Comparison of ENCODE assay signal across 1 cellular context in the genomic region with DNA sequence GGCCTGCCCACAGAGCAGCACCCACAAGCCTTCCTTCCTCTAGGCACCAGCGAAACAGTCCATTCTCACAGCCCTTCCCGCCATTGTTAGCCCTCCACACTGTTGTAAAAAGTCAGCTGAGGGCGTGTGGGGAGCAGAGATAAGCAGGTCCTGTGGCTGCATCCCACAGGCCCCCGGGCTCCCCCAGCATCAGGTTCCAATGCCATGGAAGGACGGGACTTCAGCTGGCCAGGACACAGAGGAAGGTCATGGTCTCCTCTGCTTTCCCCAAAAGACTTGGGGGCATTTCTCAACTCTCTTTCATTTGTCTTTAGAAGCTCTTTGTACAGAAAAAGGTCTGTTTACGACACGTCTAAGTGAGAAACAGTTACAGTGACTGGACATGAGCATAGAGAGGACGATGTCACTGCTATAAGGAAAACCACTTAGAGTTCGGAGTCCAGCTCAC.
TF ChIP-seq lines count a peak whose summit lies in the region.

No MANE protein-coding gene starts in this region.

TF ChIP-seq in K562, 482 proteins besides CTCF, POLR2A, EP300 and RAD21 (continues in another document):
- peak; percentile 75 for TF ChIP-seq VEZF1 (CRISPR knock-in tag; IDR thresholded peaks at IDR 0.05)
- TF ChIP-seq, protein P1, sequence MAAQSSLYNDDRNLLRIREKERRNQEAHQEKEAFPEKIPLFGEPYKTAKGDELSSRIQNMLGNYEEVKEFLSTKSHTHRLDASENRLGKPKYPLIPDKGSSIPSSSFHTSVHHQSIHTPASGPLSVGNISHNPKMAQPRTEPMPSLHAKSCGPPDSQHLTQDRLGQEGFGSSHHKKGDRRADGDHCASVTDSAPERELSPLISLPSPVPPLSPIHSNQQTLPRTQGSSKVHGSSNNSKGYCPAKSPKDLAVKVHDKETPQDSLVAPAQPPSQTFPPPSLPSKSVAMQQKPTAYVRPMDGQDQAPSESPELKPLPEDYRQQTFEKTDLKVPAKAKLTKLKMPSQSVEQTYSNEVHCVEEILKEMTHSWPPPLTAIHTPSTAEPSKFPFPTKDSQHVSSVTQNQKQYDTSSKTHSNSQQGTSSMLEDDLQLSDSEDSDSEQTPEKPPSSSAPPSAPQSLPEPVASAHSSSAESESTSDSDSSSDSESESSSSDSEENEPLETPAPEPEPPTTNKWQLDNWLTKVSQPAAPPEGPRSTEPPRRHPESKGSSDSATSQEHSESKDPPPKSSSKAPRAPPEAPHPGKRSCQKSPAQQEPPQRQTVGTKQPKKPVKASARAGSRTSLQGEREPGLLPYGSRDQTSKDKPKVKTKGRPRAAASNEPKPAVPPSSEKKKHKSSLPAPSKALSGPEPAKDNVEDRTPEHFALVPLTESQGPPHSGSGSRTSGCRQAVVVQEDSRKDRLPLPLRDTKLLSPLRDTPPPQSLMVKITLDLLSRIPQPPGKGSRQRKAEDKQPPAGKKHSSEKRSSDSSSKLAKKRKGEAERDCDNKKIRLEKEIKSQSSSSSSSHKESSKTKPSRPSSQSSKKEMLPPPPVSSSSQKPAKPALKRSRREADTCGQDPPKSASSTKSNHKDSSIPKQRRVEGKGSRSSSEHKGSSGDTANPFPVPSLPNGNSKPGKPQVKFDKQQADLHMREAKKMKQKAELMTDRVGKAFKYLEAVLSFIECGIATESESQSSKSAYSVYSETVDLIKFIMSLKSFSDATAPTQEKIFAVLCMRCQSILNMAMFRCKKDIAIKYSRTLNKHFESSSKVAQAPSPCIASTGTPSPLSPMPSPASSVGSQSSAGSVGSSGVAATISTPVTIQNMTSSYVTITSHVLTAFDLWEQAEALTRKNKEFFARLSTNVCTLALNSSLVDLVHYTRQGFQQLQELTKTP (IDR thresholded peaks at IDR 0.05; ENCODE audit: low read depth in 1 of 2, partially characterized antibody in 2 of 2): peak in 1 of 2 experiments; percentile 16
- TF ChIP-seq SMAD4 (CRISPR knock-in tag; conservative IDR thresholded peaks at IDR 0.05): peak; percentile 74
- TF ChIP-seq HDAC1 (IDR thresholded peaks at IDR 0.05): peak in 1 of 2 experiments; percentile 39; a peak in 2 of 4 replicates
- peak in 1 of 2 experiments; percentile 60; a peak in 1 of 4 replicates for TF ChIP-seq ZNF639 (CRISPR knock-in tag; conservative IDR thresholded peaks at IDR 0.05 in 1 of 2, IDR thresholded peaks at IDR 0.05 in 1 of 2)
- no peak for TF ChIP-seq CBX3 (IDR thresholded peaks at IDR 0.05; ENCODE audit: borderline replicate concordance in 1 of 2, low read length in 2 of 2)
- peak; percentile 46 for TF ChIP-seq TBP (optimal IDR thresholded peaks at IDR 0.05; ENCODE audit: low read depth, low read length)
- peak; percentile 46 for TF ChIP-seq TAF1 (IDR thresholded peaks at IDR 0.05; ENCODE audit: control insufficient read depth, extremely low read depth, insufficient read depth, low read length, severe bottlenecking)
- TF ChIP-seq SMC3 (conservative IDR thresholded peaks at IDR 0.05; ENCODE audit: insufficient read depth, low read depth, low read length): 0 out of 2 replicates have a peak, but pooled peaks have one; percentile 5
- no peak for TF ChIP-seq POLR3G (IDR thresholded peaks at IDR 0.05; ENCODE audit: extremely low read depth, insufficient read length, insufficient replicate concordance)
- TF ChIP-seq PATZ1 (CRISPR knock-in tag; IDR thresholded peaks at IDR 0.05; ENCODE audit: borderline replicate concordance): 0 out of 2 replicates have a peak, but pooled peaks have one; percentile 32
- 0 out of 2 replicates have a peak, but pooled peaks have one; percentile 4 for TF ChIP-seq ZNF324 (CRISPR knock-in tag; IDR thresholded peaks at IDR 0.05)
- TF ChIP-seq NUFIP1 (IDR thresholded peaks at IDR 0.05; ENCODE audit: partially characterized antibody): peak; percentile 62
- TF ChIP-seq SIN3A (IDR thresholded peaks at IDR 0.05; ENCODE audit: borderline replicate concordance in 2 of 2, control insufficient read depth in 1 of 2, low read depth in 2 of 2, low read length in 2 of 2): 0 out of 4 replicates have a peak, but pooled peaks of 1 of the 2 experiments have one; percentile 39
- TF ChIP-seq POLR2G (IDR thresholded peaks at IDR 0.05; ENCODE audit: low read depth, low read length): peak; percentile 26; the same call in 1 of the 2 replicates
- TF ChIP-seq MTA2 (IDR thresholded peaks at IDR 0.05; ENCODE audit: low read depth): peak; percentile 72
- peak; percentile 87 for TF ChIP-seq DPF2 (IDR thresholded peaks at IDR 0.05)
- 0 out of 2 replicates have a peak, but pooled peaks have one; percentile 4 for TF ChIP-seq JUND (IDR thresholded peaks at IDR 0.05; ENCODE audit: borderline replicate concordance, low read depth, low read length)
- peak; percentile 21; the same call in 1 of the 3 replicates for TF ChIP-seq JUND (tag; IDR thresholded peaks at IDR 0.05; ENCODE audit: borderline replicate concordance, low read depth, low read length)
- 0 out of 2 replicates have a peak, but pooled peaks have one; percentile 58 for TF ChIP-seq EHMT2 (IDR thresholded peaks at IDR 0.05)
- peak; percentile 66 for TF ChIP-seq ZNF395 (CRISPR knock-in tag; IDR thresholded peaks at IDR 0.05)
- TF ChIP-seq ZBTB17 (CRISPR knock-in tag; IDR thresholded peaks at IDR 0.05): no peak
- no peak for TF ChIP-seq BMI1 (IDR thresholded peaks at IDR 0.05; ENCODE audit: low read length)
- TF ChIP-seq L3MBTL2 (IDR thresholded peaks at IDR 0.05): peak; percentile 81
- no peak for TF ChIP-seq RFX7 (CRISPR knock-in tag; IDR thresholded peaks at IDR 0.05)
- TF ChIP-seq ZBTB12 (CRISPR knock-in tag; IDR thresholded peaks at IDR 0.05): 0 out of 2 replicates have a peak, but pooled peaks have one; percentile 21
- TF ChIP-seq KDM5B (IDR thresholded peaks at IDR 0.05; ENCODE audit: insufficient replicate concordance, low read depth, low read length): no peak
- peak; percentile 87 for TF ChIP-seq NFRKB (IDR thresholded peaks at IDR 0.05; ENCODE audit: low read depth)
- TF ChIP-seq KDM1A (IDR thresholded peaks at IDR 0.05): peak; percentile 20 to 43; a peak in 2 of 4 replicates
- TF ChIP-seq MYC (IDR thresholded peaks at IDR 0.05; ENCODE audit: low read depth, low read length): no peak
- no peak for TF ChIP-seq MYC (CRISPR knock-in tag; IDR thresholded peaks at IDR 0.05; ENCODE audit: borderline replicate concordance, low read depth)
- TF ChIP-seq SMARCE1 (IDR thresholded peaks at IDR 0.05): peak; percentile 72
- TF ChIP-seq HDAC8 (tag; IDR thresholded peaks at IDR 0.05): no peak
- peak; percentile 76 for TF ChIP-seq TAL1 (IDR thresholded peaks at IDR 0.05)
- peak; percentile 73; the same call in 1 of the 2 replicates for TF ChIP-seq SMARCC2 (IDR thresholded peaks at IDR 0.05; ENCODE audit: low read depth)
- TF ChIP-seq GATAD2A (IDR thresholded peaks at IDR 0.05): peak; percentile 91
- no peak for TF ChIP-seq NR2C2 (CRISPR knock-in tag; IDR thresholded peaks at IDR 0.05)
- TF ChIP-seq NR2C2 (tag; IDR thresholded peaks at IDR 0.05): peak; percentile 43; the same call in 1 of the 2 replicates
- TF ChIP-seq IFI16 (CRISPR knock-in tag; IDR thresholded peaks at IDR 0.05): no peak
- peak; percentile 87 for TF ChIP-seq ESRRA (IDR thresholded peaks at IDR 0.05; ENCODE audit: borderline replicate concordance, low read depth)
- TF ChIP-seq TCF7 (IDR thresholded peaks at IDR 0.05; ENCODE audit: borderline replicate concordance): no peak
- no peak for TF ChIP-seq ZNF232 (CRISPR knock-in tag; IDR thresholded peaks at IDR 0.05)
- no peak for TF ChIP-seq MCM2 (IDR thresholded peaks at IDR 0.05; ENCODE audit: low read depth)
- peak; percentile 62; the same call in 1 of the 2 replicates for TF ChIP-seq ATF7 (IDR thresholded peaks at IDR 0.05)
- peak; percentile 91 for TF ChIP-seq ARID1B (IDR thresholded peaks at IDR 0.05)
- TF ChIP-seq ZNF239 (CRISPR knock-in tag; IDR thresholded peaks at IDR 0.05): no peak
- TF ChIP-seq HBP1 (CRISPR knock-in tag; IDR thresholded peaks at IDR 0.05): no peak
- TF ChIP-seq, protein P2, sequence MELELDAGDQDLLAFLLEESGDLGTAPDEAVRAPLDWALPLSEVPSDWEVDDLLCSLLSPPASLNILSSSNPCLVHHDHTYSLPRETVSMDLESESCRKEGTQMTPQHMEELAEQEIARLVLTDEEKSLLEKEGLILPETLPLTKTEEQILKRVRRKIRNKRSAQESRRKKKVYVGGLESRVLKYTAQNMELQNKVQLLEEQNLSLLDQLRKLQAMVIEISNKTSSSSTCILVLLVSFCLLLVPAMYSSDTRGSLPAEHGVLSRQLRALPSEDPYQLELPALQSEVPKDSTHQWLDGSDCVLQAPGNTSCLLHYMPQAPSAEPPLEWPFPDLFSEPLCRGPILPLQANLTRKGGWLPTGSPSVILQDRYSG (tag; conservative IDR thresholded peaks at IDR 0.05; ENCODE audit: low read depth): peak; percentile 64; the same call in 1 of the 2 replicates
- TF ChIP-seq, protein P3, sequence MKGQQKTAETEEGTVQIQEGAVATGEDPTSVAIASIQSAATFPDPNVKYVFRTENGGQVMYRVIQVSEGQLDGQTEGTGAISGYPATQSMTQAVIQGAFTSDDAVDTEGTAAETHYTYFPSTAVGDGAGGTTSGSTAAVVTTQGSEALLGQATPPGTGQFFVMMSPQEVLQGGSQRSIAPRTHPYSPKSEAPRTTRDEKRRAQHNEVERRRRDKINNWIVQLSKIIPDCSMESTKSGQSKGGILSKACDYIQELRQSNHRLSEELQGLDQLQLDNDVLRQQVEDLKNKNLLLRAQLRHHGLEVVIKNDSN (CRISPR knock-in tag; IDR thresholded peaks at IDR 0.05): 0 out of 2 replicates have a peak, but pooled peaks have one; percentile 16
- TF ChIP-seq HDAC6 (IDR thresholded peaks at IDR 0.05; ENCODE audit: low read depth, low read length): no peak
